24 cellular contexts compared by ENCODE assay signal in the genomic region with DNA sequence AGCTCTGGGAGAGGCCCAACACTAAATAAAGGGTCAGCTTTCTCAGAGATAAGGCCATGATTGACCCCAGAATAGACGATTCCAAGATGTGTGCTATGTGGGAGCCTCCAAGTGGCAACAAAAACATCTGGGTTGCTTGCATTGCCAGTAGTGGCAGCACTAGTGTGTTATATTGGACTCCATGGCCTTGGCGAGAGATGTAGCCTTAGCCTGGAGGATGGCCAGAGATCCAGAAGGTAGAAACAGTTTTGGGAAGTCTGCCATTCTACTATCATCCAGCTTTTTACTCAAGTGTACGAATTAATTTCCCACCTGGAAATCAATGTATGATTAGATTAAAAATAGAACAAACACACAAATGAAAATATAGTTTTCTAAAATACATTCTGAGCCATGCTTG. TPM values are rescaled to one million over a fixed set of nuclear protein-coding genes. Genes with fewer than 3 reads are reported as not detected.
DNase-seq lines count a peak whose midpoint lies in the region; FAIRE-seq and TF ChIP-seq lines count a peak whose summit lies in the region.
"Had no signal": no experiment of that assay in that cellular context is flagged by ENCODE, and none has a peak within 500 bp of the region (broad histone marks: within the 10 kb centered on the region; RNA-seq: fewer than 3 reads in every experiment).

No MANE protein-coding gene starts in this region.

- no peak overlapping the region for H3K4me3 Mint-ChIP-seq in endodermal cell
- H3K4me3 Mint-ChIP-seq: CD14-positive monocyte; CD4-positive, alpha-beta T cell; CD8-positive, alpha-beta memory T cell; GM23338; H9 had no signal

- H3K36me3 Mint-ChIP-seq in endodermal cell (ENCODE audit: low read depth): no peaks in the 10 kb centered on the region
- H3K36me3 Mint-ChIP-seq: CD14-positive monocyte; CD8-positive, alpha-beta memory T cell had no signal

- H3K36me3 ChIP-seq in bronchial epithelial cell (ENCODE audit: control insufficient read depth, insufficient read depth, low read length) (no peaks in the 10 kb centered on the region), endodermal cell (ENCODE audit: control insufficient read depth, insufficient read depth, low read length) (no peaks in the 10 kb centered on the region)
- H3K36me3 ChIP-seq: BE2C; BLaER1 treated with 17β-estradiol and CSF1 and Interleukin-3, amounts not matched to agents 10 nM and 100 nM had no signal

- in situ Hi-C loops in G401 (cut with HindIII; ENCODE audit: low sequenced_read_pairs): no loop called here

- CTCF ChIA-PET in GM10248 (lab: Yijun Ruan, JAX): no interaction called here

- POLR2A ChIA-PET in GM10248 (lab: Yijun Ruan, JAX): no interaction called here

- no peak overlapping the region for H3K9ac ChIP-seq in endodermal cell (ENCODE audit: extremely low read depth, low read length, poor library complexity, severe bottlenecking)
- H3K9ac ChIP-seq: BLaER1 treated with 17β-estradiol and CSF1 and Interleukin-3, amounts not matched to agents 10 nM and 100 nM had no signal

- H3K4me1 Mint-ChIP-seq in endodermal cell: peaks cover 21% of the 10 kb centered on the region
- H3K4me1 Mint-ChIP-seq: CD14-positive monocyte; CD8-positive, alpha-beta memory T cell had no signal

- H3K27ac Mint-ChIP-seq in endodermal cell: no peak overlapping the region
- H3K27ac Mint-ChIP-seq: CD14-positive monocyte; CD4-positive, alpha-beta T cell; CD8-positive, alpha-beta memory T cell; GM23338; H9 had no signal

- no peaks in the 10 kb centered on the region for H3K27me3 Mint-ChIP-seq in endodermal cell (ENCODE audit: insufficient read depth)

- no peaks in the 10 kb centered on the region for H3K9me3 Mint-ChIP-seq in endodermal cell
- H3K9me3 Mint-ChIP-seq: CD14-positive monocyte; CD4-positive, alpha-beta T cell; GM23338; H9 had no signal

- no peaks in the 10 kb centered on the region for H3K9me3 ChIP-seq in endodermal cell (ENCODE audit: control insufficient read depth, low read length)
- H3K9me3 ChIP-seq: A549; BE2C; BLaER1 treated with 17β-estradiol and CSF1 and Interleukin-3, amounts not matched to agents 10 nM and 100 nM had no signal

- WGBS in endodermal cell (ENCODE audit: insufficient coverage in 1 of 2, insufficient read length in 1 of 2), 2 experiments: 83 to 97% methylated on average over 2 of the region's 3 CpGs

- peak; percentile 91 for FAIRE-seq in bronchial epithelial cell (lab: Jason Lieb, UNC)
- FAIRE-seq: A549, D721Med, GM12891, GM18507 had no signal

- H3K27me3 ChIP-seq in bronchial epithelial cell (ENCODE audit: control insufficient read depth, insufficient read depth, low read length) (no peaks in the 10 kb centered on the region), endodermal cell (ENCODE audit: control insufficient read depth, insufficient read depth, low read length, poor library complexity, severe bottlenecking) (no peaks in the 10 kb centered on the region)
- H3K27me3 ChIP-seq: BE2C; BLaER1 treated with 17β-estradiol and CSF1 and Interleukin-3, amounts not matched to agents 10 nM and 100 nM had no signal

- TF ChIP-seq CTCF in bronchial epithelial cell (IDR thresholded peaks at IDR 0.05; ENCODE audit: insufficient read depth, low read length, severe bottlenecking) (no peak), endodermal cell (conservative IDR thresholded peaks at IDR 0.05) (no peak), GM10248 (IDR thresholded peaks at IDR 0.05; ENCODE audit: control extremely low read depth, extremely low read depth, low read depth, missing control alignments) (no peak)

- peak; percentile 74 for DNase-seq in G401 (ENCODE audit: low spot score)
- no peak for DNase-seq in bronchial epithelial cell (ENCODE audit: low read depth)
- peak; percentile 22 for DNase-seq in endodermal cell
- DNase-seq in NCI-H82 treated with DMSO at 0.1 percent for 48 hours (lab: John Stamatoyannopoulos, UW; ENCODE audit: unreplicated experiment): no peak
- no peak for DNase-seq in activated naive CD4-positive, alpha-beta T cell (lab: John Stamatoyannopoulos, UW)
- no peak for DNase-seq in GM10248 (ENCODE audit: extremely low spot score)
- DNase-seq: 8988T; ACHN; AML-193; BE2C; CD4-positive, alpha-beta T cell; CD8-positive, alpha-beta memory T cell; DMS153; DND-41; GDM1; H9 had no signal

- no peak overlapping the region for H3K4me3 ChIP-seq in bronchial epithelial cell (ENCODE audit: low read depth, low read length)
- H3K4me3 ChIP-seq in endodermal cell (ENCODE audit: low read length): no peak overlapping the region
- H3K4me3 ChIP-seq: A549; BLaER1 treated with 17β-estradiol and CSF1 and Interleukin-3, amounts not matched to agents 10 nM and 100 nM; GM23338 had no signal

- no peak overlapping the region for H3K27ac ChIP-seq in endodermal cell (ENCODE audit: low read depth, low read length)
- H3K27ac ChIP-seq: A549; BLaER1 treated with 17β-estradiol and CSF1 and Interleukin-3, amounts not matched to agents 10 nM and 100 nM had no signal

- H3K4me1 ChIP-seq in endodermal cell (ENCODE audit: control insufficient read depth, insufficient read depth, low read length): no peaks in the 10 kb centered on the region
- H3K4me1 ChIP-seq: A549; BE2C; BLaER1 treated with 17β-estradiol and CSF1 and Interleukin-3, amounts not matched to agents 10 nM and 100 nM had no signal

RNA-seq across cellular contexts. Expression of gene OR8D4, which starts 3.0 kb away (rescaled TPM):
- total RNA-seq in G401 (2014; rRNA removed; shearing (Covaris generic)): not detected in 2 replicates
- not detected in 2 replicates for total RNA-seq in bronchial epithelial cell
- under 1 TPM in 1 of 2 donors, not detected in 1; 0.13 TPM for total RNA-seq in endodermal cell
- polyA plus RNA-seq in endodermal cell (2013, experiment 1 of 2): not detected
- not detected for polyA plus RNA-seq in endodermal cell (2013, experiment 2 of 2)
- total RNA-seq: CD4-positive, alpha-beta T cell; CD8-positive, alpha-beta memory T cell; H4; H9 had no signal
- polyA plus RNA-seq: A549; CD14-positive monocyte; CD8-positive, alpha-beta memory T cell; GM23338 had no signal

RNA-seq across cellular contexts. Expression of gene TMEM225, which starts 19.5 kb away (rescaled TPM):
- not detected in 2 replicates for total RNA-seq in G401 (2014; rRNA removed; shearing (Covaris generic))
- total RNA-seq in bronchial epithelial cell (not detected in 2 replicates), endodermal cell (not detected)
- polyA plus RNA-seq in endodermal cell (2013, experiment 1 of 2): not detected
- not detected for polyA plus RNA-seq in endodermal cell (2013, experiment 2 of 2)
- total RNA-seq: CD4-positive, alpha-beta T cell; CD8-positive, alpha-beta memory T cell; GM23338; H4; H9 had no signal
- polyA plus RNA-seq: A549; CD14-positive monocyte; CD8-positive, alpha-beta memory T cell; GM23338 had no signal

RNA-seq across cellular contexts. Expression of gene OR4D5, which starts 34.5 kb away (rescaled TPM):
- not detected in 2 replicates for total RNA-seq in G401 (2014; rRNA removed; shearing (Covaris generic))
- total RNA-seq in bronchial epithelial cell (not detected in 2 replicates), endodermal cell (under 1 TPM in 1 of 2 donors, not detected in 1; 0.24 TPM)
- not detected for polyA plus RNA-seq in endodermal cell (2013, experiment 1 of 2)
- not detected for polyA plus RNA-seq in endodermal cell (2013, experiment 2 of 2)
- total RNA-seq: CD4-positive, alpha-beta T cell; CD8-positive, alpha-beta memory T cell; GM23338; H4; H9 had no signal
- polyA plus RNA-seq: A549; CD14-positive monocyte; CD8-positive, alpha-beta memory T cell; GM23338 had no signal

RNA-seq across cellular contexts. Expression of gene OR6T1, which starts 38.7 kb away (rescaled TPM):
- not detected in 2 replicates for total RNA-seq in G401 (2014; rRNA removed; shearing (Covaris generic))
- not detected in 2 replicates for total RNA-seq in bronchial epithelial cell
- total RNA-seq in endodermal cell: not detected
- polyA plus RNA-seq in endodermal cell (2013, experiment 1 of 2): not detected
- polyA plus RNA-seq in endodermal cell (2013, experiment 2 of 2): not detected
- total RNA-seq: CD4-positive, alpha-beta T cell; CD8-positive, alpha-beta memory T cell; GM23338; H4; H9 had no signal
- polyA plus RNA-seq: A549; CD14-positive monocyte; CD8-positive, alpha-beta memory T cell; GM23338 had no signal

Comparison
In these comparisons a context has a peak if more than half of its experiments do, and no peak if none do; other contexts are left out.
1. DNase-seq: peak in G401 (single experiment) and endodermal cell (single experiment); none in bronchial epithelial cell (single experiment), NCI-H82 treated with DMSO at 0.1 percent for 48 hours (single experiment), activated naive CD4-positive, alpha-beta T cell (0 of 4) and GM10248 (single experiment).